ENCODE assay signal across 10 cellular contexts in genomic region chr4:147362868-147363440, GRCh38.
A peak's percentile ranks its signal among the peaks of the same experiment; 100 is the strongest.
DNase-seq lines count a peak whose midpoint lies in the region; ATAC-seq, FAIRE-seq and TF ChIP-seq lines count a peak whose summit lies in the region.
"Had no signal": no experiment of that assay in that cellular context is flagged by ENCODE, and none has a peak within 500 bp of the region (broad histone marks: within the 10 kb centered on the region; RNA-seq: fewer than 3 reads in every experiment).

No MANE protein-coding gene starts in this region.

- H3K9me3 Mint-ChIP-seq in glutamatergic neuron (ENCODE audit: unreplicated experiment), result peaks cover 1% of the 10 kb centered on the region
- H3K9me3 Mint-ChIP-seq: T-helper 2 cell treated with Interferon-gamma antibody and Interleukin-4, amounts not matched to agents 5 μg/mL and 100 μg/mL, for 36 hours had no signal

- H3K4me1 Mint-ChIP-seq in glutamatergic neuron (ENCODE audit: low read depth, unreplicated experiment), result peaks cover 2% of the 10 kb centered on the region

- no peaks in the 10 kb centered on the region for H3K27me3 Mint-ChIP-seq in glutamatergic neuron (ENCODE audit: unreplicated experiment)

- H3K27ac ChIP-seq in epithelial cell of prostate, result peak overlapping the region; percentile 89
- peak overlapping the region; percentile 83 for H3K27ac ChIP-seq in lower lobe of right lung
- peak overlapping the region; percentile 12 for H3K27ac ChIP-seq in suprapubic skin

- peak; percentile 58 to 68 for ATAC-seq in lower lobe of right lung

- no peak overlapping the region for H3K27ac Mint-ChIP-seq in glutamatergic neuron (ENCODE audit: unreplicated experiment)
- H3K27ac Mint-ChIP-seq: T-helper 2 cell treated with Interferon-gamma antibody and Interleukin-4, amounts not matched to agents 5 μg/mL and 100 μg/mL, for 36 hours had no signal

- WGBS in suprapubic skin, result 25% methylated on average over 4 of the region's 4 CpGs

- no peak overlapping the region for H3K4me3 ChIP-seq in lower lobe of right lung
- H3K4me3 ChIP-seq in suprapubic skin, result no peak overlapping the region

- DNase-seq in NCI-H1105 treated with DMSO at 0.1 percent for 48 hours (lab: John Stamatoyannopoulos, UW) (peak; percentile 87), epithelial cell of prostate (ENCODE audit: low read depth, low spot score) (no peak), lower lobe of right lung (peak; percentile 61), suprapubic skin (ENCODE audit: low spot score in 2 of 2) (no peak), glutamatergic neuron (no peak), HTR-8/SVneo (ENCODE audit: insufficient read length, low spot score) (no peak), NCI-H524 treated with DMSO at 0.1 percent for 48 hours (lab: John Stamatoyannopoulos, UW) (no peak)
- DNase-seq in stimulated activated CD4-positive, alpha-beta T cell treated with anti-CD3 and anti-CD28 coated beads, Interleukin-1b, Interleukin-23, amount 100 ng/mL, for 48 hours, result no peak
- DNase-seq: DMS153 had no signal

- H3K36me3 ChIP-seq in lower lobe of right lung (no peaks in the 10 kb centered on the region), suprapubic skin (no peaks in the 10 kb centered on the region)

- TF ChIP-seq CTCF in lower lobe of right lung (IDR thresholded peaks at IDR 0.05), result no peak
- TF ChIP-seq CTCF in suprapubic skin (IDR thresholded peaks at IDR 0.05), result no peak
- no peak for TF ChIP-seq CTCF in glutamatergic neuron (IDR thresholded peaks at IDR 0.05; ENCODE audit: partially characterized antibody, unreplicated experiment)

- intact Hi-C loops in lower lobe of right lung (cut with DNase I), result no loop called here

- no peaks in the 10 kb centered on the region for H3K9me3 ChIP-seq in lower lobe of right lung
- H3K9me3 ChIP-seq in suprapubic skin, result no peaks in the 10 kb centered on the region

- H3K4me3 Mint-ChIP-seq in glutamatergic neuron (ENCODE audit: unreplicated experiment), result no peak overlapping the region
- H3K4me3 Mint-ChIP-seq: T-helper 2 cell treated with Interferon-gamma antibody and Interleukin-4, amounts not matched to agents 5 μg/mL and 100 μg/mL, for 36 hours had no signal

- H3K4me1 ChIP-seq in lower lobe of right lung (peaks cover 34% of the 10 kb centered on the region), suprapubic skin (peaks cover 20% of the 10 kb centered on the region)

- H3K27me3 ChIP-seq in lower lobe of right lung (ENCODE audit: low read depth) (no peaks in the 10 kb centered on the region), suprapubic skin (no peaks in the 10 kb centered on the region)

- no peak for TF ChIP-seq POLR2A in suprapubic skin (IDR thresholded peaks at IDR 0.05)

- no peaks in the 10 kb centered on the region for H3K36me3 Mint-ChIP-seq in glutamatergic neuron (ENCODE audit: unreplicated experiment)

- no peak for FAIRE-seq in HTR-8/SVneo (lab: Jason Lieb, UNC)

- TF ChIP-seq EP300 in suprapubic skin (IDR thresholded peaks at IDR 0.05), result no peak

Comparison
In these comparisons a context has a peak if more than half of its experiments do, and no peak if none do; other contexts are left out.
1. DNase-seq: peak in NCI-H1105 treated with DMSO at 0.1 percent for 48 hours (single experiment) and lower lobe of right lung (single experiment); none in epithelial cell of prostate (single experiment), suprapubic skin (0 of 2), glutamatergic neuron (single experiment), HTR-8/SVneo (single experiment), stimulated activated CD4-positive, alpha-beta T cell treated with anti-CD3 and anti-CD28 coated beads, Interleukin-1b, Interleukin-23, amount 100 ng/mL, for 48 hours (single experiment) and NCI-H524 treated with DMSO at 0.1 percent for 48 hours (single experiment).
2. H3K27ac ChIP-seq: peak in every context shown above with its lines; median percentile 89 in epithelial cell of prostate; 83 in lower lobe of right lung; 12 in suprapubic skin.